15 cellular contexts compared by ENCODE assay signal in the genomic region with DNA sequence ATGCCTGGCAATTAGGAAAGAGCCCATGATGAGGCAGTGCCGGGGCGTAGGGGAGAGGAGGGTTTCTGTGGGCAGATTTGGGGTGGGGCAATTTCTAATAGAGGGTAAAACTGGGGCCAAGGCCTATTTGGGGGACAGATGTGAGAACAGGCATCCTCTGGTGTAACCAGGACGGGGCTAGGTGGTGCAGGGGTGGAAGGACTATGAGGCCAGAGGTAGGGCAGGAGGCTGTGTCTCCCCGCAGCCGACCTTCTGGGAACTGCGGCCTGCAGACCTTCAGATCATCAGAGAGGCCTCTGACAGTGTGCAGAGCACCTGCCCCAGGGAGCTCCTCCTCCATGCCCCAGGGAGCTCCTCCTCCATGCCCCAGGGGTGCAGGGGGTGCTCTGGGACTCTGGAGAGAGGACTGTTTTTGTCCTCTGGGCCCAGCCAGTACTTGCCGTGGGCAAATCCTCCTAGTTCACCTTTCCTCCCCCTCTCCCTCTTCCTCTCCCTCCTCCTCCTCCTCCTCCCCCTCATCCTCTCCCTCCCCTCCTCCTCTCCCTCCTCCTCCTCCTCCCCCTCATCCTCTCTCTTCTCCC.
"Had no signal": no experiment of that assay in that cellular context is flagged by ENCODE, and none has a peak within 500 bp of the region (broad histone marks: within the 10 kb centered on the region; RNA-seq: fewer than 3 reads in every experiment).

No MANE protein-coding gene starts in this region.

- H3K9me3 ChIP-seq: colonic mucosa, left lung, testis, upper lobe of right lung had no signal

- FAIRE-seq: endometrium, keratinocyte, small intestine had no signal

- ATAC-seq: naive thymus-derived CD8-positive, alpha-beta T cell had no signal

- H3K27ac ChIP-seq: colonic mucosa, hepatocyte, left lung, parathyroid adenoma, testis, upper lobe of right lung had no signal

- H3K36me3 ChIP-seq: colonic mucosa, left lung, upper lobe of right lung had no signal

- H3K4me2 ChIP-seq: hepatocyte had no signal

- H3K4me3 ChIP-seq: colonic mucosa, hepatocyte, left lung, testis, upper lobe of right lung had no signal

- DNase-seq: activated CD4-positive, alpha-beta T cell treated with anti-CD3 and anti-CD28 coated beads, Interleukin-2, amount 50 U/mL, for 1 hour; activated CD4-positive, CD25-positive, alpha-beta regulatory T cell; activated naive CD4-positive, alpha-beta T cell treated with anti-CD3 and anti-CD28 coated beads, Interleukin-2, amount 50 U/mL, for 16 hours; activated T-cell treated with anti-CD3 and anti-CD28 coated beads, Interleukin-2, amount 50 U/mL, for 24 hours; colonic mucosa; naive thymus-derived CD8-positive, alpha-beta T cell; small intestine; stimulated activated CD4-positive, alpha-beta T cell treated with anti-CD3 and anti-CD28 coated beads, Interleukin-4, amount 100 ng/mL, for 24 hours; testis; upper lobe of right lung had no signal

- H3K4me1 ChIP-seq: colonic mucosa, left lung, parathyroid adenoma, upper lobe of right lung had no signal

- H3K9ac ChIP-seq: parathyroid adenoma had no signal

- H3K27me3 ChIP-seq: colonic mucosa, testis, upper lobe of right lung had no signal
